ENCODE assay signal across 8 cellular contexts in the genomic region with DNA sequence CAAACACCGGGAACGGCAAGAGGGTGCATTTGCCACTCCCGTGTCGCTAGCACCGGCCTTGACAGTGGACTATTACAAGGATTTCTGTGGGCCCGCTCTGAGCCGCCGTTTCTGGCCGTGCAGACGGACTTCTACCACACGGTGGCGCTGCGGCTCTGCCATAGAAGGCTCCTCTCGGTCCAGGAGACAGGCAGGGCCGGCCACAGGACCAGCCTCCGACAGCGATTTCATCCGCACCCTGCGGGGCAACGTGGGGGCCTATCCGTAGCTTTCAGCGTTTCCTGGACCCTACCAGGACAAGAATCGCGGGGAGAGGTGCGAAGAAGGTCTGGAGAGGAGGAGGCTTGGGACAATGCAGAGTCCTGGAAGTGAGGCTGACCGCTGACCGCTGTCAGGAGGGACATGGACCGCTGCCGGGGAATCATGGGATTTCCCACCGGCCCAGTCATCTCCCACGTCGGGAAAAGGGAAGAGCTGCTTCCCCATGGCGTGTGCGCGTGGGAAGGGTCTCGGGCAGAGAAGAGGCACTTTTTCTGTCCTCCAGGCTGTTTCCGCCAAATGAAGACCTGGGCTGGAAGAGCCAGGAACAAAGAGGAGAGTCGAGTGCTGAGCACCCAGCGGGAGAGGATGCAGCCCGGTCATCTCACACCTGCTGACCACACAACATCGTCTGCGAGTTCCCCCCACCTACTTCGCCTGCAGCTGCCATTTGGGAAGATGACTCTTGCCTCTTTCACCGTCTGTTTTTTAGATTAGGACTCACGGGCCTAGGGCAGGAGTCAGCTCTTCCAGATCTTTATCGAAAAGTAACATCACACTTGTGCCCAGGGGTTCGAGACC. TPM values are rescaled to one million over a fixed set of nuclear protein-coding genes. Genes with fewer than 3 reads are reported as not detected.
DNase-seq lines count a peak whose midpoint lies in the region; ATAC-seq and TF ChIP-seq lines count a peak whose summit lies in the region.

No MANE protein-coding gene starts in this region.

- H3K36me3 Mint-ChIP-seq in activated CD8-positive, alpha-beta T cell treated with anti-CD3 and anti-CD28 coated beads for 36 hours (ENCODE audit: low read depth) = no peaks in the 10 kb centered on the region
- peaks cover 4% of the 10 kb centered on the region for H3K36me3 Mint-ChIP-seq in memory B cell

- WGBS in ectodermal cell, 2 experiments = 39% methylated on average over 47 of the region's 47 CpGs

- TF ChIP-seq CTCF in activated CD8-positive, alpha-beta T cell treated with anti-CD3 and anti-CD28 coated beads for 36 hours (IDR thresholded peaks at IDR 0.05) = peak; percentile 90

- H3K4me3 Mint-ChIP-seq in activated CD8-positive, alpha-beta T cell treated with anti-CD3 and anti-CD28 coated beads for 36 hours = peak overlapping the region; percentile 53
- peak overlapping the region; percentile 73 for H3K4me3 Mint-ChIP-seq in memory B cell

- H3K4me1 ChIP-seq in ectodermal cell (ENCODE audit: control insufficient read depth, insufficient read depth, low read length) = peaks cover 11% of the 10 kb centered on the region

- TF ChIP-seq POLR2A in GM18505 (IDR thresholded peaks at IDR 0.05; ENCODE audit: borderline replicate concordance, extremely low read depth, insufficient read depth, insufficient read length) = no peak

- H3K9me3 Mint-ChIP-seq in activated CD8-positive, alpha-beta T cell treated with anti-CD3 and anti-CD28 coated beads for 36 hours = no peaks in the 10 kb centered on the region
- no peaks in the 10 kb centered on the region for H3K9me3 Mint-ChIP-seq in memory B cell

- H3K27ac Mint-ChIP-seq in activated CD8-positive, alpha-beta T cell treated with anti-CD3 and anti-CD28 coated beads for 36 hours = no peak overlapping the region
- H3K27ac Mint-ChIP-seq in memory B cell = no peak overlapping the region

- H3K27me3 Mint-ChIP-seq in activated CD8-positive, alpha-beta T cell treated with anti-CD3 and anti-CD28 coated beads for 36 hours = peaks cover 3% of the 10 kb centered on the region
- peaks cover 3% of the 10 kb centered on the region for H3K27me3 Mint-ChIP-seq in memory B cell

- H3K27me3 ChIP-seq in ectodermal cell (ENCODE audit: control insufficient read depth, insufficient read depth, low read length, poor library complexity, severe bottlenecking) = peaks cover 10% of the 10 kb centered on the region

- no peak overlapping the region for H3K27ac ChIP-seq in ectodermal cell (ENCODE audit: insufficient read depth, low read depth, low read length, poor library complexity, severe bottlenecking)

- ATAC-seq in GM18505 (IDR thresholded peaks at IDR 0.05; ENCODE audit: unreplicated experiment) (peak; percentile 73), HG03571 (IDR thresholded peaks at IDR 0.05; ENCODE audit: unreplicated experiment) (peak; percentile 86), memory B cell (ENCODE audit: low read depth) (peak; percentile 82)
- peak; percentile 88 for ATAC-seq in activated CD8-positive, alpha-beta T cell treated with anti-CD3 and anti-CD28 coated beads for 36 hours

- intact Hi-C loops in activated CD8-positive, alpha-beta T cell treated with anti-CD3 and anti-CD28 coated beads for 36 hours (cut with micrococcal nuclease) = loop anchor here (10.0 kb wide), 1 partner anchor 107 kb away; no protein-coding TSS in a partner anchor

- no peaks in the 10 kb centered on the region for H3K9me3 ChIP-seq in ectodermal cell (ENCODE audit: control insufficient read depth, low read length)

- POLR2A ChIA-PET in activated CD8-positive, alpha-beta T cell treated with anti-CD3 and anti-CD28 coated beads for 36 hours (lab: Charles Lee) = interaction anchor here (0.6 to 1.2 kb wide), 2 partner anchors 18 to 752 kb away, joined by 3 to 5 read pairs; no protein-coding TSS in a partner anchor

- H3K36me3 ChIP-seq in ectodermal cell (ENCODE audit: control insufficient read depth, insufficient read depth, low read length) = no peaks in the 10 kb centered on the region

- peak overlapping the region; percentile 16 for H3K4me3 ChIP-seq in ectodermal cell (ENCODE audit: insufficient read depth, low read depth, low read length)

- H3K4me1 Mint-ChIP-seq in activated CD8-positive, alpha-beta T cell treated with anti-CD3 and anti-CD28 coated beads for 36 hours (ENCODE audit: low read depth) = peaks cover 16% of the 10 kb centered on the region
- peaks cover 10% of the 10 kb centered on the region for H3K4me1 Mint-ChIP-seq in memory B cell

- DNase-seq in A172 (ENCODE audit: low spot score) (peak; percentile 75), NCI-H82 (lab: John Stamatoyannopoulos, UW) (peak; percentile 92), memory B cell (ENCODE audit: low spot score in 2 of 2) (peak; percentile 76 to 86)
- DNase-seq in activated CD8-positive, alpha-beta T cell treated with anti-CD3 and anti-CD28 coated beads for 36 hours = peak; percentile 90
- DNase-seq in stimulated activated CD4-positive, alpha-beta T cell treated with anti-CD3 and anti-CD28 coated beads, TNF-alpha, amount 100 ng/mL, for 4 hours (ENCODE audit: low read depth in 3 of 3) = peak; percentile 51 to 78 (median 64)

- CTCF ChIA-PET in activated CD8-positive, alpha-beta T cell treated with anti-CD3 and anti-CD28 coated beads for 36 hours (lab: Charles Lee) = interaction anchor here (0.6 to 4.6 kb wide), 40 partner anchors 9 to 748 kb away, joined by 3 to 36 read pairs (median 4); a partner anchor contains a TSS

RNA-seq across cellular contexts. Expression of a gene that starts 35.5 kb away (rescaled TPM):
- not detected in 2 replicates for total RNA-seq in A172 (2014; rRNA removed; shearing (Covaris generic))
- 1 to 10 TPM in 1 of 2 experiments, under 1 TPM in 1; 0.63 to 1.0 TPM for total RNA-seq in activated CD8-positive, alpha-beta T cell treated with anti-CD3 and anti-CD28 coated beads for 36 hours
- 4.5 TPM for polyA plus RNA-seq in ectodermal cell (2013, experiment 1 of 4)
- 3.1 TPM for polyA plus RNA-seq in ectodermal cell (2013, experiment 2 of 4)
- polyA plus RNA-seq in ectodermal cell (2013, experiment 3 of 4) = 3.0 TPM
- 3.7 TPM for polyA plus RNA-seq in ectodermal cell (2013, experiment 4 of 4)
